Comparison of ENCODE assay signal across 23 cellular contexts in genomic region chr9:132648283-132648682, GRCh38.
"Had no signal": no experiment of that assay in that cellular context is flagged by ENCODE, and none has a peak within 500 bp of the region (broad histone marks: within the 10 kb centered on the region; RNA-seq: fewer than 3 reads in every experiment).

No MANE protein-coding gene starts in this region.

- H3K9me3 ChIP-seq: adrenal gland, gastrocnemius medialis, heart right ventricle, right atrium auricular region, tibial nerve, uterus had no signal

- H3K4me3 ChIP-seq: adrenal gland, cardiac muscle cell, dorsolateral prefrontal cortex, gastrocnemius medialis, heart right ventricle, right atrium auricular region, skin epidermis, tibial nerve, uterus had no signal

- H3K27me3 ChIP-seq: adrenal gland, cardiac muscle cell, dorsolateral prefrontal cortex, gastrocnemius medialis, heart right ventricle, right atrium auricular region, tibial nerve, uterus had no signal

- DNase-seq: activated CD4-positive, alpha-beta T cell treated with anti-CD3 and anti-CD28 coated beads for 1 hour; activated effector memory CD4-positive, alpha-beta T cell treated with anti-CD3 and anti-CD28 coated beads, Interleukin-2, amount 50 U/mL, for 16 hours; activated T-cell treated with anti-CD3 and anti-CD28 coated beads, Interleukin-2, amount 50 U/mL, for 72 hours; adrenal gland; dorsolateral prefrontal cortex; endodermal cell; gastrocnemius medialis; heart right ventricle; immature natural killer cell; nephron progenitor cell; nucleus accumbens; stimulated activated CD4-positive, alpha-beta T cell treated with anti-CD3 and anti-CD28 coated beads, Interleukin-15, amount 100 ng/mL, for 24 hours; stimulated activated CD4-positive, alpha-beta T cell treated with anti-CD3 and anti-CD28 coated beads, Interleukin-2, amount 100 ng/mL, for 48 hours; T1000; uterus had no signal

- H3K36me3 ChIP-seq: uterus had no signal

- H3K4me3 Mint-ChIP-seq: activated naive CD4-positive, alpha-beta T cell treated with anti-CD3 and anti-CD28 coated beads, Interleukin-2, amount 50 U/mL, for 24 hours; activated T-cell treated with anti-CD3 and anti-CD28 coated beads, Interleukin-2, amount 50 U/mL, for 72 hours; endodermal cell; immature natural killer cell; nephron progenitor cell; stimulated activated naive CD8-positive, alpha-beta T cell treated with anti-CD3 and anti-CD28 coated beads, Interleukin-15, Interleukin-2, amounts not matched to agents 100 ng/mL and 50 ng/mL, for 24 hours had no signal

- H3K4me1 Mint-ChIP-seq: immature natural killer cell, nephron progenitor cell had no signal

- H3K27me3 Mint-ChIP-seq: activated naive CD4-positive, alpha-beta T cell treated with anti-CD3 and anti-CD28 coated beads, Interleukin-2, amount 50 U/mL, for 24 hours; progenitor cell of endocrine pancreas; stimulated activated naive CD8-positive, alpha-beta T cell treated with anti-CD3 and anti-CD28 coated beads, Interleukin-15, Interleukin-2, amounts not matched to agents 100 ng/mL and 50 ng/mL, for 24 hours had no signal

- H3K9me3 Mint-ChIP-seq: activated naive CD4-positive, alpha-beta T cell treated with anti-CD3 and anti-CD28 coated beads, Interleukin-2, amount 50 U/mL, for 24 hours; activated T-cell treated with anti-CD3 and anti-CD28 coated beads, Interleukin-2, amount 50 U/mL, for 72 hours; endodermal cell; immature natural killer cell; nephron progenitor cell; stimulated activated naive CD8-positive, alpha-beta T cell treated with anti-CD3 and anti-CD28 coated beads, Interleukin-15, Interleukin-2, amounts not matched to agents 100 ng/mL and 50 ng/mL, for 24 hours had no signal

- ATAC-seq: activated T-cell treated with anti-CD3 and anti-CD28 coated beads, Interleukin-2, amount 50 U/mL, for 72 hours; gastrocnemius medialis; heart right ventricle had no signal

- H3K27ac Mint-ChIP-seq: activated naive CD4-positive, alpha-beta T cell treated with anti-CD3 and anti-CD28 coated beads, Interleukin-2, amount 50 U/mL, for 24 hours; activated T-cell treated with anti-CD3 and anti-CD28 coated beads, Interleukin-2, amount 50 U/mL, for 72 hours; endodermal cell; immature natural killer cell; nephron progenitor cell; progenitor cell of endocrine pancreas had no signal

- H3K4me1 ChIP-seq: adrenal gland, gastrocnemius medialis, heart right ventricle, right atrium auricular region, tibial nerve, uterus had no signal

- H3K27ac ChIP-seq: adrenal gland, cardiac muscle cell, dorsolateral prefrontal cortex, epithelial cell of prostate, gastrocnemius medialis, heart right ventricle, right atrium auricular region, tibial nerve, uterus had no signal
